ENCODE assay signal across 9 cellular contexts in genomic region chr1:204254031-204254661, GRCh38. TPM values are rescaled to one million over a fixed set of nuclear protein-coding genes. Genes with fewer than 3 reads are reported as not detected.
DNase-seq lines count a peak whose midpoint lies in the region; FAIRE-seq and TF ChIP-seq lines count a peak whose summit lies in the region.
"Had no signal": no experiment of that assay in that cellular context is flagged by ENCODE, and none has a peak within 500 bp of the region (broad histone marks: within the 10 kb centered on the region; RNA-seq: fewer than 3 reads in every experiment).

No MANE protein-coding gene starts in this region.

- CTCF ChIA-PET in MCF 10A (lab: Yijun Ruan, JAX): interaction anchor here (0.5 to 16.1 kb wide), 19 partner anchors 21 to 1255 kb away, joined by 3 to 289 read pairs (median 4); partner anchors contain the start of genes GOLT1A and PLEKHA6

- no peaks in the 10 kb centered on the region for H3K36me3 ChIP-seq in HUES64 (ENCODE audit: insufficient read depth, low read length)
- peaks cover 11 to 43% of the 10 kb centered on the region in 2 donors for H3K36me3 ChIP-seq in kidney (ENCODE audit: control insufficient read depth in 1 of 2, insufficient read depth in 2 of 2, low read length in 2 of 2)
- H3K36me3 ChIP-seq in uterus: no peaks in the 10 kb centered on the region
- H3K36me3 ChIP-seq: HAP-1 had no signal

- H3K9me3 ChIP-seq in HUES64 (ENCODE audit: insufficient read depth, low read depth, low read length): no peaks in the 10 kb centered on the region
- no peaks in the 10 kb centered on the region for H3K9me3 ChIP-seq in kidney (ENCODE audit: control insufficient read depth in 1 of 2, low read length in 2 of 2)
- H3K9me3 ChIP-seq in uterus: no peaks in the 10 kb centered on the region
- H3K9me3 ChIP-seq: HAP-1 had no signal

- H3K27ac ChIP-seq in HUES64 (ENCODE audit: low read depth, low read length) (peak overlapping the region; percentile 69; the same call in 1 of the 2 replicates), kidney (ENCODE audit: low read depth in 2 of 2, low read length in 2 of 2) (peak overlapping the region in 1 of 2 donors; percentile 11), uterus (peak overlapping the region in 1 of 2 donors; percentile 15)

- no peaks in the 10 kb centered on the region for H3K27me3 Mint-ChIP-seq in MCF 10A (ENCODE audit: insufficient read depth, unreplicated experiment)

- H3K27me3 ChIP-seq in HUES64 (ENCODE audit: insufficient read depth, low read length): no peaks in the 10 kb centered on the region
- no peaks in the 10 kb centered on the region for H3K27me3 ChIP-seq in uterus

- H3K9ac ChIP-seq in HUES64 (ENCODE audit: low read depth, low read length) (no peak overlapping the region), kidney (ENCODE audit: low read length in 2 of 2) (peak overlapping the region in 1 of 2 donors; percentile 8)

- H3K4me1 Mint-ChIP-seq in MCF 10A (ENCODE audit: insufficient read depth, unreplicated experiment): peaks cover 13% of the 10 kb centered on the region

- intact Hi-C loops in MCF 10A (cut with micrococcal nuclease) (no loop called here), kidney (cut with DNase I) (no loop called here), uterus (cut with DNase I; ENCODE audit: low total_unique reads) (no loop called here)

- no peak overlapping the region for H3K4me3 Mint-ChIP-seq in MCF 10A (ENCODE audit: unreplicated experiment)

- H3K4me1 ChIP-seq in HUES64 (ENCODE audit: insufficient read depth, low read length) (peaks cover 36% of the 10 kb centered on the region), kidney (ENCODE audit: control insufficient read depth in 1 of 2, insufficient read depth in 1 of 2, low read depth in 1 of 2, low read length in 2 of 2) (peaks cover 12 to 15% of the 10 kb centered on the region in 2 donors), uterus (no peaks in the 10 kb centered on the region)

- TF ChIP-seq CTCF in MCF 10A (IDR thresholded peaks at IDR 0.05; ENCODE audit: unreplicated experiment): no peak
- TF ChIP-seq CTCF in kidney (IDR thresholded peaks at IDR 0.05; ENCODE audit: borderline replicate concordance, extremely low read depth, insufficient read depth): no peak
- no peak for TF ChIP-seq CTCF in uterus (IDR thresholded peaks at IDR 0.05)

- H3K36me3 Mint-ChIP-seq in MCF 10A (ENCODE audit: insufficient read depth, unreplicated experiment): peaks cover 80% of the 10 kb centered on the region

- DNase-seq in MCF 10A (ENCODE audit: unreplicated experiment) (peak; percentile 97), kidney (peak; percentile 86), uterus (peak; percentile 67 to 68), RKO (ENCODE audit: low spot score) (no peak), NCI-H146 (lab: John Stamatoyannopoulos, UW) (no peak)
- DNase-seq in stimulated activated CD4-positive, alpha-beta T cell treated with anti-CD3 and anti-CD28 coated beads, Interleukin-15, amount 100 ng/mL, for 24 hours: no peak
- DNase-seq: activated CD8-positive, alpha-beta memory T cell treated with anti-CD3 and anti-CD28 coated beads for 24 hours had no signal

- no TSS peak for BruUV-seq in MCF 10A (replicated peaks; lab: Mats Ljungman, UMichigan)

- WGBS in HUES64: 79% methylated on average over 7 of the region's 7 CpGs

- H3K27ac Mint-ChIP-seq in MCF 10A (ENCODE audit: low read depth, unreplicated experiment): no peak overlapping the region

- no peak overlapping the region for H3K4me3 ChIP-seq in HUES64 (ENCODE audit: low read length)
- no peak overlapping the region for H3K4me3 ChIP-seq in kidney (ENCODE audit: low read length in 2 of 2)
- no peak overlapping the region for H3K4me3 ChIP-seq in uterus
- H3K4me3 ChIP-seq: HAP-1 had no signal

- POLR2A ChIA-PET in MCF 10A (lab: Yijun Ruan, JAX): interaction anchor here (0.6 to 2.7 kb wide), 27 partner anchors 9 to 240 kb away, joined by 3 to 12 read pairs (median 4); partner anchors contain the start of gene PIK3C2B

- no peaks in the 10 kb centered on the region for H3K9me3 Mint-ChIP-seq in MCF 10A (ENCODE audit: unreplicated experiment)

- no peak for TF ChIP-seq POLR2A in uterus (IDR thresholded peaks at IDR 0.05)

- FAIRE-seq in kidney (lab: Jason Lieb, UNC): no peak

RNA-seq across cellular contexts. Expression of gene GOLT1A, which starts 40.4 kb away (rescaled TPM):
- polyA plus RNA-seq in HUES64 (2013, experiment 1 of 2): 2.5 TPM
- 2.0 TPM for polyA plus RNA-seq in HUES64 (2013, experiment 2 of 2)
- 11.5 and 12.7 TPM in 2 replicates for total RNA-seq in MCF 10A (2022)
- total RNA-seq in kidney: 8.9 TPM
- 47.7 TPM for polyA plus RNA-seq in kidney (ENCODE audit: insufficient read depth, low read depth, low replicate concordance)
- total RNA-seq in uterus: under 1 TPM in 1 of 4 donors, not detected in 3; 0.52 TPM

RNA-seq across cellular contexts. Expression of gene KISS1, which starts 57.9 kb away (rescaled TPM):
- polyA plus RNA-seq in HUES64 (2013, experiment 1 of 2): not detected
- polyA plus RNA-seq in HUES64 (2013, experiment 2 of 2): not detected
- total RNA-seq in MCF 10A (2022): not detected in 2 replicates
- total RNA-seq in kidney: 0.50 TPM
- 25.2 TPM for polyA plus RNA-seq in kidney (ENCODE audit: insufficient read depth, low read depth, low replicate concordance)
- not detected for total RNA-seq in uterus

Comparison
In these comparisons a context has a peak if more than half of its experiments do, and no peak if none do; other contexts are left out.
1. DNase-seq: peak in MCF 10A (single experiment), kidney (single experiment) and uterus (2 of 2); none in stimulated activated CD4-positive, alpha-beta T cell treated with anti-CD3 and anti-CD28 coated beads, Interleukin-15, amount 100 ng/mL, for 24 hours (single experiment), RKO (single experiment) and NCI-H146 (single experiment).